In the genomic region with DNA sequence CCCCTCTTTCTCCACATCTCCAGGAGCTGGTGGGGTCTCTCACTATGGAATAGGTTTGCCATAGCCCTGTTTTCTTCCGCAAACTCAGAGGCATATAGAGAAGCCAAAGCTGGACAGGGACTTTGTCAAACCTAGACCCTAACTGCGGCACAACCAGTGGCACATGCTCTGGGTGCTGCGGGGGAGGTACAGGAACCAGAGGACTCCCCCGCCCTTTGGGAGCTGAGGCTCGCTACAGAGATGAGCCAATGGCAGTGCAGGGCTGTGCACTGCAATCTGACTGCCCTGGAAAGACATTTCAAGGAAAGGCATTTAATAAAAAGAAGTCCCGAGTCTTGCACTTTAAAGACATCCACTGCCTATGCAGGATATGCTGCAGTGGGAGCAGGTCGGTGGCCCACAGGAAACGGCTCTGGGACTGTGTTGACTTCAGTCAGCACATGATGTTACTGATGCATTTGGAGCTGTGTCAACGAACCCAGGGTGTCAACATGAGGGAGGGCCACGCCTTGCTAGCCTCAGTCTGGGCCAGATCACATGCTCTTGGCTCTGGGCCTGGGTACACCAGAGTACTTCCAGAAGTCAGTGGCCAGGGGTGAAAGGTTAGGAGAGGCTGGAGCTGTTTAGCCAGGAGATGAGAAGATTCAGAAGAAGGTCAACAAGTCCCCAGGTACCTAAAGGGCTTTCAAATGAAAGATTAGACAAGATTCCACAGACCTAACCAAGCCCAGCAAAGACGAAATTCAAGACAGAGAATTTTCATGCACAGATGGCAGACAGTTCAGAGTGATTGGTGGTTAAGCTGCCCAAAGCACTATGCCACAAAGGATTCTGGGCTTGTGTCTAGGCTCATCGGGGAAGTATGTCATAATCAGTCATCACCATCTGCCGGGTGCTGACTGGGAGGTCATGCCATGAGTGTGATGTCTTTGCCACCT, we compare ENCODE assay signal across 1 cellular context.
TF ChIP-seq lines count a peak whose summit lies in the region.

No MANE protein-coding gene starts in this region.

TF ChIP-seq in HepG2, 621 proteins besides CTCF, POLR2A, EP300 and RAD21 (continued from another document and continues in another):
- TF ChIP-seq SP1 (IDR thresholded peaks at IDR 0.05) (no peak), SP1 (CRISPR knock-in tag; IDR thresholded peaks at IDR 0.05) (no peak), FOXA3 (CRISPR knock-in tag; IDR thresholded peaks at IDR 0.05) (peak; percentile 96), HOXA7 (CRISPR knock-in tag; IDR thresholded peaks at IDR 0.05) (no peak), ZNF441 (CRISPR knock-in tag; IDR thresholded peaks at IDR 0.05; ENCODE audit: borderline replicate concordance) (peak; percentile 69; the same call in 1 of the 2 replicates), HOXA5 (CRISPR knock-in tag; IDR thresholded peaks at IDR 0.05) (0 out of 2 replicates have a peak, but pooled peaks have one; percentile 36), ZNF672 (CRISPR knock-in tag; IDR thresholded peaks at IDR 0.05) (no peak), SAP130 (CRISPR knock-in tag; IDR thresholded peaks at IDR 0.05; ENCODE audit: low read depth) (peak; percentile 97), ZNF616 (CRISPR knock-in tag; IDR thresholded peaks at IDR 0.05; ENCODE audit: low read depth) (no peak), TCF12 (IDR thresholded peaks at IDR 0.05) (no peak), TCF12 (CRISPR knock-in tag; IDR thresholded peaks at IDR 0.05) (no peak), ZNF713 (CRISPR knock-in tag; IDR thresholded peaks at IDR 0.05) (no peak), ZNF792 (CRISPR knock-in tag; IDR thresholded peaks at IDR 0.05) (peak; percentile 63; the same call in 1 of the 2 replicates), IRF2 (CRISPR knock-in tag; IDR thresholded peaks at IDR 0.05) (0 out of 2 replicates have a peak, but pooled peaks have one; percentile 25), TRIM24 (CRISPR knock-in tag; IDR thresholded peaks at IDR 0.05) (no peak), RFXANK (CRISPR knock-in tag; IDR thresholded peaks at IDR 0.05) (no peak), RFXAP (CRISPR knock-in tag; IDR thresholded peaks at IDR 0.05; ENCODE audit: borderline replicate concordance) (no peak), ZNF562 (CRISPR knock-in tag; IDR thresholded peaks at IDR 0.05; ENCODE audit: borderline replicate concordance) (no peak), FOSL2 (CRISPR knock-in tag; IDR thresholded peaks at IDR 0.05) (peak; percentile 66; the same call in 1 of the 2 replicates), RAD51 (IDR thresholded peaks at IDR 0.05; ENCODE audit: borderline replicate concordance) (no peak)
- TF ChIP-seq, protein P1, sequence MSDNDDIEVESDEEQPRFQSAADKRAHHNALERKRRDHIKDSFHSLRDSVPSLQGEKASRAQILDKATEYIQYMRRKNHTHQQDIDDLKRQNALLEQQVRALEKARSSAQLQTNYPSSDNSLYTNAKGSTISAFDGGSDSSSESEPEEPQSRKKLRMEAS (IDR thresholded peaks at IDR 0.05) = peak; percentile 92
- TF ChIP-seq, protein P2, sequence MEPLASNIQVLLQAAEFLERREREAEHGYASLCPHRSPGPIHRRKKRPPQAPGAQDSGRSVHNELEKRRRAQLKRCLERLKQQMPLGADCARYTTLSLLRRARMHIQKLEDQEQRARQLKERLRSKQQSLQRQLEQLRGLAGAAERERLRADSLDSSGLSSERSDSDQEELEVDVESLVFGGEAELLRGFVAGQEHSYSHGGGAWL (CRISPR knock-in tag; IDR thresholded peaks at IDR 0.05) = peak; percentile 75; the same call in 1 of the 2 replicates
- TF ChIP-seq, protein P3, sequence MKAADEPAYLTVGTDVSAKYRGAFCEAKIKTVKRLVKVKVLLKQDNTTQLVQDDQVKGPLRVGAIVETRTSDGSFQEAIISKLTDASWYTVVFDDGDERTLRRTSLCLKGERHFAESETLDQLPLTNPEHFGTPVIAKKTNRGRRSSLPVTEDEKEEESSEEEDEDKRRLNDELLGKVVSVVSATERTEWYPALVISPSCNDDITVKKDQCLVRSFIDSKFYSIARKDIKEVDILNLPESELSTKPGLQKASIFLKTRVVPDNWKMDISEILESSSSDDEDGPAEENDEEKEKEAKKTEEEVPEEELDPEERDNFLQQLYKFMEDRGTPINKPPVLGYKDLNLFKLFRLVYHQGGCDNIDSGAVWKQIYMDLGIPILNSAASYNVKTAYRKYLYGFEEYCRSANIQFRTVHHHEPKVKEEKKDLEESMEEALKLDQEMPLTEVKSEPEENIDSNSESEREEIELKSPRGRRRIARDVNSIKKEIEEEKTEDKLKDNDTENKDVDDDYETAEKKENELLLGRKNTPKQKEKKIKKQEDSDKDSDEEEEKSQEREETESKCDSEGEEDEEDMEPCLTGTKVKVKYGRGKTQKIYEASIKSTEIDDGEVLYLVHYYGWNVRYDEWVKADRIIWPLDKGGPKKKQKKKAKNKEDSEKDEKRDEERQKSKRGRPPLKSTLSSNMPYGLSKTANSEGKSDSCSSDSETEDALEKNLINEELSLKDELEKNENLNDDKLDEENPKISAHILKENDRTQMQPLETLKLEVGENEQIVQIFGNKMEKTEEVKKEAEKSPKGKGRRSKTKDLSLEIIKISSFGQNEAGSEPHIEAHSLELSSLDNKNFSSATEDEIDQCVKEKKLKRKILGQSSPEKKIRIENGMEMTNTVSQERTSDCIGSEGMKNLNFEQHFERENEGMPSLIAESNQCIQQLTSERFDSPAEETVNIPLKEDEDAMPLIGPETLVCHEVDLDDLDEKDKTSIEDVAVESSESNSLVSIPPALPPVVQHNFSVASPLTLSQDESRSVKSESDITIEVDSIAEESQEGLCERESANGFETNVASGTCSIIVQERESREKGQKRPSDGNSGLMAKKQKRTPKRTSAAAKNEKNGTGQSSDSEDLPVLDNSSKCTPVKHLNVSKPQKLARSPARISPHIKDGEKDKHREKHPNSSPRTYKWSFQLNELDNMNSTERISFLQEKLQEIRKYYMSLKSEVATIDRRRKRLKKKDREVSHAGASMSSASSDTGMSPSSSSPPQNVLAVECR (CRISPR knock-in tag; IDR thresholded peaks at IDR 0.05; ENCODE audit: borderline replicate concordance) = peak; percentile 78
- TF ChIP-seq, protein P4, sequence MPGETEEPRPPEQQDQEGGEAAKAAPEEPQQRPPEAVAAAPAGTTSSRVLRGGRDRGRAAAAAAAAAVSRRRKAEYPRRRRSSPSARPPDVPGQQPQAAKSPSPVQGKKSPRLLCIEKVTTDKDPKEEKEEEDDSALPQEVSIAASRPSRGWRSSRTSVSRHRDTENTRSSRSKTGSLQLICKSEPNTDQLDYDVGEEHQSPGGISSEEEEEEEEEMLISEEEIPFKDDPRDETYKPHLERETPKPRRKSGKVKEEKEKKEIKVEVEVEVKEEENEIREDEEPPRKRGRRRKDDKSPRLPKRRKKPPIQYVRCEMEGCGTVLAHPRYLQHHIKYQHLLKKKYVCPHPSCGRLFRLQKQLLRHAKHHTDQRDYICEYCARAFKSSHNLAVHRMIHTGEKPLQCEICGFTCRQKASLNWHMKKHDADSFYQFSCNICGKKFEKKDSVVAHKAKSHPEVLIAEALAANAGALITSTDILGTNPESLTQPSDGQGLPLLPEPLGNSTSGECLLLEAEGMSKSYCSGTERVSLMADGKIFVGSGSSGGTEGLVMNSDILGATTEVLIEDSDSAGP (CRISPR knock-in tag; IDR thresholded peaks at IDR 0.05; ENCODE audit: borderline replicate concordance) = no peak
- TF ChIP-seq, protein P5, sequence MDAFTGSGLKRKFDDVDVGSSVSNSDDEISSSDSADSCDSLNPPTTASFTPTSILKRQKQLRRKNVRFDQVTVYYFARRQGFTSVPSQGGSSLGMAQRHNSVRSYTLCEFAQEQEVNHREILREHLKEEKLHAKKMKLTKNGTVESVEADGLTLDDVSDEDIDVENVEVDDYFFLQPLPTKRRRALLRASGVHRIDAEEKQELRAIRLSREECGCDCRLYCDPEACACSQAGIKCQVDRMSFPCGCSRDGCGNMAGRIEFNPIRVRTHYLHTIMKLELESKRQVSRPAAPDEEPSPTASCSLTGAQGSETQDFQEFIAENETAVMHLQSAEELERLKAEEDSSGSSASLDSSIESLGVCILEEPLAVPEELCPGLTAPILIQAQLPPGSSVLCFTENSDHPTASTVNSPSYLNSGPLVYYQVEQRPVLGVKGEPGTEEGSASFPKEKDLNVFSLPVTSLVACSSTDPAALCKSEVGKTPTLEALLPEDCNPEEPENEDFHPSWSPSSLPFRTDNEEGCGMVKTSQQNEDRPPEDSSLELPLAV (CRISPR knock-in tag; conservative IDR thresholded peaks at IDR 0.05; ENCODE audit: low read depth) = no peak
- TF ChIP-seq, protein P6, sequence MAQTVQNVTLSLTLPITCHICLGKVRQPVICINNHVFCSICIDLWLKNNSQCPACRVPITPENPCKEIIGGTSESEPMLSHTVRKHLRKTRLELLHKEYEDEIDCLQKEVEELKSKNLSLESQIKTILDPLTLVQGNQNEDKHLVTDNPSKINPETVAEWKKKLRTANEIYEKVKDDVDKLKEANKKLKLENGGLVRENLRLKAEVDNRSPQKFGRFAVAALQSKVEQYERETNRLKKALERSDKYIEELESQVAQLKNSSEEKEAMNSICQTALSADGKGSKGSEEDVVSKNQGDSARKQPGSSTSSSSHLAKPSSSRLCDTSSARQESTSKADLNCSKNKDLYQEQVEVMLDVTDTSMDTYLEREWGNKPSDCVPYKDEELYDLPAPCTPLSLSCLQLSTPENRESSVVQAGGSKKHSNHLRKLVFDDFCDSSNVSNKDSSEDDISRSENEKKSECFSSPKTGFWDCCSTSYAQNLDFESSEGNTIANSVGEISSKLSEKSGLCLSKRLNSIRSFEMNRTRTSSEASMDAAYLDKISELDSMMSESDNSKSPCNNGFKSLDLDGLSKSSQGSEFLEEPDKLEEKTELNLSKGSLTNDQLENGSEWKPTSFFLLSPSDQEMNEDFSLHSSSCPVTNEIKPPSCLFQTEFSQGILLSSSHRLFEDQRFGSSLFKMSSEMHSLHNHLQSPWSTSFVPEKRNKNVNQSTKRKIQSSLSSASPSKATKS (CRISPR knock-in tag; IDR thresholded peaks at IDR 0.05) = no peak
- TF ChIP-seq, protein P7, sequence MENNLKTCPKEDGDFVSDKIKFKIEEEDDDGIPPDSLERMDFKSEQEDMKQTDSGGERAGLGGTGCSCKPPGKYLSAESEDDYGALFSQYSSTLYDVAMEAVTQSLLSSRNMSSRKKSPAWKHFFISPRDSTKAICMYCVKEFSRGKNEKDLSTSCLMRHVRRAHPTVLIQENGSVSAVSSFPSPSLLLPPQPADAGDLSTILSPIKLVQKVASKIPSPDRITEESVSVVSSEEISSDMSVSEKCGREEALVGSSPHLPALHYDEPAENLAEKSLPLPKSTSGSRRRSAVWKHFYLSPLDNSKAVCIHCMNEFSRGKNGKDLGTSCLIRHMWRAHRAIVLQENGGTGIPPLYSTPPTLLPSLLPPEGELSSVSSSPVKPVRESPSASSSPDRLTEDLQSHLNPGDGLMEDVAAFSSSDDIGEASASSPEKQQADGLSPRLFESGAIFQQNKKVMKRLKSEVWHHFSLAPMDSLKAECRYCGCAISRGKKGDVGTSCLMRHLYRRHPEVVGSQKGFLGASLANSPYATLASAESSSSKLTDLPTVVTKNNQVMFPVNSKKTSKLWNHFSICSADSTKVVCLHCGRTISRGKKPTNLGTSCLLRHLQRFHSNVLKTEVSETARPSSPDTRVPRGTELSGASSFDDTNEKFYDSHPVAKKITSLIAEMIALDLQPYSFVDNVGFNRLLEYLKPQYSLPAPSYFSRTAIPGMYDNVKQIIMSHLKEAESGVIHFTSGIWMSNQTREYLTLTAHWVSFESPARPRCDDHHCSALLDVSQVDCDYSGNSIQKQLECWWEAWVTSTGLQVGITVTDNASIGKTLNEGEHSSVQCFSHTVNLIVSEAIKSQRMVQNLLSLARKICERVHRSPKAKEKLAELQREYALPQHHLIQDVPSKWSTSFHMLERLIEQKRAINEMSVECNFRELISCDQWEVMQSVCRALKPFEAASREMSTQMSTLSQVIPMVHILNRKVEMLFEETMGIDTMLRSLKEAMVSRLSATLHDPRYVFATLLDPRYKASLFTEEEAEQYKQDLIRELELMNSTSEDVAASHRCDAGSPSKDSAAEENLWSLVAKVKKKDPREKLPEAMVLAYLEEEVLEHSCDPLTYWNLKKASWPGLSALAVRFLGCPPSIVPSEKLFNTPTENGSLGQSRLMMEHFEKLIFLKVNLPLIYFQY (CRISPR knock-in tag; IDR thresholded peaks at IDR 0.05; ENCODE audit: borderline replicate concordance) = peak; percentile 83; the same call in 1 of the 2 replicates
- TF ChIP-seq, protein P8, sequence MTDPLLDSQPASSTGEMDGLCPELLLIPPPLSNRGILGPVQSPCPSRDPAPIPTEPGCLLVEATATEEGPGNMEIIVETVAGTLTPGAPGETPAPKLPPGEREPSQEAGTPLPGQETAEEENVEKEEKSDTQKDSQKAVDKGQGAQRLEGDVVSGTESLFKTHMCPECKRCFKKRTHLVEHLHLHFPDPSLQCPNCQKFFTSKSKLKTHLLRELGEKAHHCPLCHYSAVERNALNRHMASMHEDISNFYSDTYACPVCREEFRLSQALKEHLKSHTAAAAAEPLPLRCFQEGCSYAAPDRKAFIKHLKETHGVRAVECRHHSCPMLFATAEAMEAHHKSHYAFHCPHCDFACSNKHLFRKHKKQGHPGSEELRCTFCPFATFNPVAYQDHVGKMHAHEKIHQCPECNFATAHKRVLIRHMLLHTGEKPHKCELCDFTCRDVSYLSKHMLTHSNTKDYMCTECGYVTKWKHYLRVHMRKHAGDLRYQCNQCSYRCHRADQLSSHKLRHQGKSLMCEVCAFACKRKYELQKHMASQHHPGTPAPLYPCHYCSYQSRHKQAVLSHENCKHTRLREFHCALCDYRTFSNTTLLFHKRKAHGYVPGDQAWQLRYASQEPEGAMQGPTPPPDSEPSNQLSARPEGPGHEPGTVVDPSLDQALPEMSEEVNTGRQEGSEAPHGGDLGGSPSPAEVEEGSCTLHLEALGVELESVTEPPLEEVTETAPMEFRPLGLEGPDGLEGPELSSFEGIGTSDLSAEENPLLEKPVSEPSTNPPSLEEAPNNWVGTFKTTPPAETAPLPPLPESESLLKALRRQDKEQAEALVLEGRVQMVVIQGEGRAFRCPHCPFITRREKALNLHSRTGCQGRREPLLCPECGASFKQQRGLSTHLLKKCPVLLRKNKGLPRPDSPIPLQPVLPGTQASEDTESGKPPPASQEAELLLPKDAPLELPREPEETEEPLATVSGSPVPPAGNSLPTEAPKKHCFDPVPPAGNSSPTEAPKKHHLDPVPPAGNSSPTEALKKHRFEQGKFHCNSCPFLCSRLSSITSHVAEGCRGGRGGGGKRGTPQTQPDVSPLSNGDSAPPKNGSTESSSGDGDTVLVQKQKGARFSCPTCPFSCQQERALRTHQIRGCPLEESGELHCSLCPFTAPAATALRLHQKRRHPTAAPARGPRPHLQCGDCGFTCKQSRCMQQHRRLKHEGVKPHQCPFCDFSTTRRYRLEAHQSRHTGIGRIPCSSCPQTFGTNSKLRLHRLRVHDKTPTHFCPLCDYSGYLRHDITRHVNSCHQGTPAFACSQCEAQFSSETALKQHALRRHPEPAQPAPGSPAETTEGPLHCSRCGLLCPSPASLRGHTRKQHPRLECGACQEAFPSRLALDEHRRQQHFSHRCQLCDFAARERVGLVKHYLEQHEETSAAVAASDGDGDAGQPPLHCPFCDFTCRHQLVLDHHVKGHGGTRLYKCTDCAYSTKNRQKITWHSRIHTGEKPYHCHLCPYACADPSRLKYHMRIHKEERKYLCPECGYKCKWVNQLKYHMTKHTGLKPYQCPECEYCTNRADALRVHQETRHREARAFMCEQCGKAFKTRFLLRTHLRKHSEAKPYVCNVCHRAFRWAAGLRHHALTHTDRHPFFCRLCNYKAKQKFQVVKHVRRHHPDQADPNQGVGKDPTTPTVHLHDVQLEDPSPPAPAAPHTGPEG (CRISPR knock-in tag; IDR thresholded peaks at IDR 0.05) = no peak
- TF ChIP-seq, protein P9, sequence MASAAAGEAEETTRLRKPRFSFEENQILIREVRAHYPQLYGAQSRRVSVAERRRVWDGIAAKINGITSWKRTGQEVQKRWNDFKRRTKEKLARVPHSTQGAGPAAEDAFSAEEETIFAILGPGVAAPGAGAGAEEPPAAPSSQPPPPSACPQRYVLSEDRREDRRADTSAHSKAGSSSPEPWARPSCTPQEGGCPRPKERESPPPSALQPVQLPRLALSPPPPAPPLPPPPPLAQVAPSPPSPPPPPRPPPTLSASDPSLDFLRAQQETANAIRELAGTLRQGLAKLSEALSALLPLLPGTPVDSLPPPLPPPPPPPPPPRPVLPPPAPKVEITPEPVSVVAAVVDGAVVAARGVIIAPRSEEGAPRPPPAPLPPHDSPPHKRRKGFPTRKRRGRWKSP (CRISPR knock-in tag; IDR thresholded peaks at IDR 0.05) = peak; percentile 6; the same call in 1 of the 2 replicates
